In genomic region chr2:177314722-177315264, GRCh38 we compare ENCODE assay signal across 21 cellular contexts. TPM values are rescaled to one million over a fixed set of nuclear protein-coding genes. Genes with fewer than 3 reads are reported as not detected.
DNase-seq lines count a peak whose midpoint lies in the region; FAIRE-seq and TF ChIP-seq lines count a peak whose summit lies in the region.
"Had no signal": no experiment of that assay in that cellular context is flagged by ENCODE, and none has a peak within 500 bp of the region (broad histone marks: within the 10 kb centered on the region; RNA-seq: fewer than 3 reads in every experiment).

No MANE protein-coding gene starts in this region.

- H3K9me3 Mint-ChIP-seq in chondrocyte (ENCODE audit: low read depth), result no peaks in the 10 kb centered on the region
- H3K9me3 Mint-ChIP-seq: activated naive CD8-positive, alpha-beta T cell treated with anti-CD3 and anti-CD28 coated beads, Interleukin-2, amount 50 U/mL, for 24 hours; neural crest cell had no signal

- intact Hi-C loops in A673 (cut with micrococcal nuclease; ENCODE audit: unreplicated experiment), result no loop called here

- H3K27ac Mint-ChIP-seq in chondrocyte (ENCODE audit: unreplicated experiment), result peak overlapping the region; percentile 47
- H3K27ac Mint-ChIP-seq: activated CD4-positive, alpha-beta memory T cell treated with anti-CD3 and anti-CD28 coated beads, Interleukin-2, amount 10 ng/mL, durations not matched to agents 7 days and 5 days; activated naive CD8-positive, alpha-beta T cell treated with anti-CD3 and anti-CD28 coated beads, Interleukin-2, amount 50 U/mL, for 24 hours; activated T-cell treated with anti-CD3 and anti-CD28 coated beads, Interleukin-2, amount 50 U/mL, for 72 hours had no signal

- DNase-seq in GM12891 (ENCODE audit: insufficient read length, low spot score) (no peak), NCI-H146 (lab: John Stamatoyannopoulos, UW) (peak; percentile 82), chondrocyte (ENCODE audit: low spot score) (no peak), putamen (ENCODE audit: low spot score) (peak; percentile 35), NCI-H2029 treated with DMSO at 0.1 percent for 48 hours (lab: John Stamatoyannopoulos, UW) (no peak), LoVo (ENCODE audit: low spot score) (no peak), A673 (ENCODE audit: low spot score) (no peak)
- DNase-seq in activated CD8-positive, alpha-beta memory T cell treated with anti-CD3 and anti-CD28 coated beads, Interleukin-2, amount 50 U/mL, for 4 hours, result no peak
- DNase-seq: activated CD4-positive, alpha-beta memory T cell treated with anti-CD3 and anti-CD28 coated beads, Interleukin-2, amount 10 ng/mL, durations not matched to agents 7 days and 5 days; activated naive CD8-positive, alpha-beta T cell treated with anti-CD3 and anti-CD28 coated beads, Interleukin-2, amount 50 U/mL, for 24 hours; activated T-cell treated with anti-CD3 and anti-CD28 coated beads, Interleukin-2, amount 50 U/mL, for 72 hours; cerebellar nuclear complex; GOT3; KG1; NCI-H2029; NCI-H774; SW 1271 had no signal

- BruUV-seq in A673 (replicated peaks; lab: Mats Ljungman, UMichigan), result no TSS peak

- POLR2A ChIA-PET in A673 (lab: Charles Lee; ENCODE audit: low non-redundant PET), result no interaction called here

- H3K4me3 ChIP-seq in A673 (ENCODE audit: low read depth, low read length, poor library complexity, severe bottlenecking), result no peak overlapping the region
- H3K4me3 ChIP-seq: lung had no signal

- no peaks in the 10 kb centered on the region for H3K9me3 ChIP-seq in A673 (ENCODE audit: low read depth, low read length, poor library complexity, severe bottlenecking)

- CTCF ChIA-PET in A673 (lab: Charles Lee), result no interaction called here

- peaks cover 18% of the 10 kb centered on the region for H3K4me1 ChIP-seq in A673 (ENCODE audit: insufficient read depth, low read length, poor library complexity, severe bottlenecking)

- H3K36me3 Mint-ChIP-seq in chondrocyte (ENCODE audit: low read depth), result no peaks in the 10 kb centered on the region

- H3K4me3 Mint-ChIP-seq in chondrocyte (ENCODE audit: unreplicated experiment), result no peak overlapping the region
- H3K4me3 Mint-ChIP-seq: activated CD4-positive, alpha-beta memory T cell treated with anti-CD3 and anti-CD28 coated beads, Interleukin-2, amount 10 ng/mL, durations not matched to agents 7 days and 5 days; activated naive CD8-positive, alpha-beta T cell treated with anti-CD3 and anti-CD28 coated beads, Interleukin-2, amount 50 U/mL, for 24 hours; activated T-cell treated with anti-CD3 and anti-CD28 coated beads, Interleukin-2, amount 50 U/mL, for 72 hours; neural crest cell had no signal

- H3K36me3 ChIP-seq in A673 (ENCODE audit: insufficient read depth, low read length, poor library complexity, severe bottlenecking), result no peaks in the 10 kb centered on the region

- TF ChIP-seq POLR2A in GM12891 (IDR thresholded peaks at IDR 0.05; ENCODE audit: low read depth, low read length), result no peak

- no peaks in the 10 kb centered on the region for H3K27me3 ChIP-seq in A673 (replicated peaks; ENCODE audit: insufficient read depth, low read depth, low read length, poor library complexity)

- H3K27me3 Mint-ChIP-seq in chondrocyte (ENCODE audit: low read depth), result no peaks in the 10 kb centered on the region
- H3K27me3 Mint-ChIP-seq: activated CD4-positive, alpha-beta memory T cell treated with anti-CD3 and anti-CD28 coated beads, Interleukin-2, amount 10 ng/mL, durations not matched to agents 7 days and 5 days; activated naive CD8-positive, alpha-beta T cell treated with anti-CD3 and anti-CD28 coated beads, Interleukin-2, amount 50 U/mL, for 24 hours had no signal

- peaks cover 22% of the 10 kb centered on the region for H3K4me1 Mint-ChIP-seq in chondrocyte (ENCODE audit: low read depth)
- H3K4me1 Mint-ChIP-seq: neural crest cell had no signal

- TF ChIP-seq CTCF in chondrocyte (IDR thresholded peaks at IDR 0.05) (no peak), A673 (conservative IDR thresholded peaks at IDR 0.05; ENCODE audit: low read depth, low read length) (no peak)

- H3K27ac ChIP-seq in A673 (ENCODE audit: low read depth, low read length, poor library complexity, severe bottlenecking), result no peak overlapping the region

- FAIRE-seq in GM12891 (lab: Jason Lieb, UNC), result no peak
- FAIRE-seq: G401.6, GM12892 had no signal

TF ChIP-seq in GM12891, 5 proteins besides CTCF, POLR2A, EP300 and RAD21:
- TF ChIP-seq POU2F2 (IDR thresholded peaks at IDR 0.05; ENCODE audit: low read depth, low read length) (peak; percentile 19; the same call in 1 of the 2 replicates), PAX5 (IDR thresholded peaks at IDR 0.05; ENCODE audit: insufficient read depth, low read length, severe bottlenecking) (no peak), POLR2AphosphoS5 (IDR thresholded peaks at IDR 0.05; ENCODE audit: low read depth, low read length) (no peak), TAF1 (IDR thresholded peaks at IDR 0.05; ENCODE audit: low read depth, low read length) (no peak)

RNA-seq across cellular contexts. Expression of gene NFE2L2, which starts 50.3 kb away (rescaled TPM):
- 15.0 TPM for polyA plus RNA-seq in GM12891 (2012; ENCODE audit: low read depth, missing spikeins)
- total RNA-seq in chondrocyte (65.7 to 88.2 TPM (median 86.8 TPM) in 3 replicates), A673 (2021) (72.7 and 80.0 TPM in 2 replicates)

Comparison
In these comparisons a context has a peak if more than half of its experiments do, and no peak if none do; other contexts are left out.
1. DNase-seq: peak in NCI-H146 (single experiment) and putamen (single experiment); none in GM12891 (single experiment), chondrocyte (single experiment), NCI-H2029 treated with DMSO at 0.1 percent for 48 hours (single experiment), LoVo (single experiment), A673 (single experiment) and activated CD8-positive, alpha-beta memory T cell treated with anti-CD3 and anti-CD28 coated beads, Interleukin-2, amount 50 U/mL, for 4 hours (single experiment).